ENCODE assay signal across 8 cellular contexts in genomic region chr22:22156716-22157499, GRCh38.
DNase-seq lines count a peak whose midpoint lies in the region; ATAC-seq lines count a peak whose summit lies in the region.

No MANE protein-coding gene starts in this region.

- peak overlapping the region; percentile 15 for H3K27ac Mint-ChIP-seq in activated naive CD8-positive, alpha-beta T cell treated with anti-CD3 and anti-CD28 coated beads, Interleukin-2, amount 10 ng/mL, durations not matched to agents 7 days and 5 days

- peaks cover 7% of the 10 kb centered on the region for H3K4me1 Mint-ChIP-seq in activated naive CD8-positive, alpha-beta T cell treated with anti-CD3 and anti-CD28 coated beads, Interleukin-2, amount 10 ng/mL, durations not matched to agents 7 days and 5 days

- no peaks in the 10 kb centered on the region for H3K36me3 Mint-ChIP-seq in activated naive CD8-positive, alpha-beta T cell treated with anti-CD3 and anti-CD28 coated beads, Interleukin-2, amount 10 ng/mL, durations not matched to agents 7 days and 5 days

- peaks cover 18% of the 10 kb centered on the region for H3K27me3 Mint-ChIP-seq in activated naive CD8-positive, alpha-beta T cell treated with anti-CD3 and anti-CD28 coated beads, Interleukin-2, amount 10 ng/mL, durations not matched to agents 7 days and 5 days

- ATAC-seq in GM21528 (IDR thresholded peaks at IDR 0.05; ENCODE audit: low FRiP score, unreplicated experiment): peak; percentile 58
- peak; percentile 83 for ATAC-seq in activated naive CD8-positive, alpha-beta T cell treated with anti-CD3 and anti-CD28 coated beads, Interleukin-2, amount 10 ng/mL, durations not matched to agents 7 days and 5 days (ENCODE audit: low read depth)
- no peak for ATAC-seq in GM19455 (IDR thresholded peaks at IDR 0.05; ENCODE audit: unreplicated experiment)

- no peak overlapping the region for H3K4me3 Mint-ChIP-seq in activated naive CD8-positive, alpha-beta T cell treated with anti-CD3 and anti-CD28 coated beads, Interleukin-2, amount 10 ng/mL, durations not matched to agents 7 days and 5 days

- H3K9me3 Mint-ChIP-seq in activated naive CD8-positive, alpha-beta T cell treated with anti-CD3 and anti-CD28 coated beads, Interleukin-2, amount 10 ng/mL, durations not matched to agents 7 days and 5 days: no peaks in the 10 kb centered on the region

- POLR2A ChIA-PET in activated naive CD8-positive, alpha-beta T cell treated with anti-CD3 and anti-CD28 coated beads, Interleukin-2, amount 10 ng/mL, durations not matched to agents 7 days and 5 days (lab: Charles Lee): no interaction called here

- peak; percentile 76 for DNase-seq in D341Med (ENCODE audit: low spot score)
- DNase-seq in NAMALWA (ENCODE audit: low spot score): peak; percentile 94
- DNase-seq in SKM-1 treated with dmso at 0.1 percent for 144 hours (lab: John Stamatoyannopoulos, UW; ENCODE audit: unreplicated experiment): peak; percentile 72
- DNase-seq in activated naive CD8-positive, alpha-beta T cell treated with anti-CD3 and anti-CD28 coated beads, Interleukin-2, amount 10 ng/mL, durations not matched to agents 7 days and 5 days: peak; percentile 52
- DNase-seq in iPS DF 4.7 (ENCODE audit: extremely low read depth, low spot score): peak; percentile 49
- peak; percentile 49 to 64 (median 51) for DNase-seq in stimulated activated CD4-positive, alpha-beta T cell treated with anti-CD3 and anti-CD28 coated beads, Interleukin-12 subunit alpha, Interleukin-12 subunit beta, amount 100 ng/mL, for 48 hours (ENCODE audit: low read depth in 2 of 3, low spot score in 1 of 3)
